Comparison of ENCODE assay signal across 33 cellular contexts in the genomic region with DNA sequence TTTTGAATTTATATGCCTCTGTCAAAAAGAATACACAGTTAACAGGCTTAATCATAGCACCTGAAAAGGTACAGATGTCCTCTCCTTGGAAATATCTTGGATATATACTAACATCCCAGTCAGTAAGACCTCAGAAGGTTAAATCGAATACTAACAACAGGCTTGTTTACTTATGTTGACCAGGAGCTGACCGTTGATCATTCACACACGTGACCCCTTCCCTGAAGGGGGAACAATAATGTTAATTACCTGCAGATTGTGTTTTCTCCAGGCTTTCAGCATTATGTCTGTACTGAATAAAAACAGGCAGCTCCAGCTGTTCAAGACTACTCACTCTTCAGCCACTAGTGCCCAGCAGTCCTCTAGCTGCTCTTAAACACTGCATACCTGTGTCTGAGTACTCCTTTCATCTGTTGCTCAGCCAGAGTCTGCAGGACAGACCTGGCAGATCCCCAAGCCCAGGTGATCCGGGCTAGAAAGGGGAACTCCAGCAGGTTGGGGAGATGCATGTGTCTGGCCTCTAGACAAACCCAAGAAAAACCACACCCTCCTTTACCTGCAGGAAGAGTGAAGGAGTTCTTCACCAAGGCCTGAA.
"Had no signal": no experiment of that assay in that cellular context is flagged by ENCODE, and none has a peak within 500 bp of the region (broad histone marks: within the 10 kb centered on the region; RNA-seq: fewer than 3 reads in every experiment).

No MANE protein-coding gene starts in this region.

- H3K4me2 ChIP-seq: PC-9 had no signal

- DNase-seq: activated CD4-positive, alpha-beta memory T cell treated with anti-CD3 and anti-CD28 coated beads, Interleukin-2, amount 10 ng/mL, durations not matched to agents 7 days and 5 days; activated CD4-positive, alpha-beta T cell treated with anti-CD3 and anti-CD28 coated beads for 1 hour; activated CD4-positive, alpha-beta T cell treated with anti-CD3 and anti-CD28 coated beads for 48 hours; activated CD4-positive, CD25-positive, alpha-beta regulatory T cell; activated CD8-positive, alpha-beta memory T cell treated with anti-CD3 and anti-CD28 coated beads for 24 hours; activated CD8-positive, alpha-beta memory T cell treated with anti-CD3 and anti-CD28 coated beads, Interleukin-2, amount 10 ng/mL, durations not matched to agents 7 days and 5 days; activated CD8-positive, alpha-beta memory T cell treated with anti-CD3 and anti-CD28 coated beads, Interleukin-2, amount 50 U/mL, for 48 hours; activated effector memory CD4-positive, alpha-beta T cell treated with anti-CD3 and anti-CD28 coated beads, Interleukin-2, amount 50 U/mL, for 16 hours; activated naive CD4-positive, alpha-beta T cell treated with Interleukin-2 at 50 U/mL for 16 hours; activated T-cell treated with anti-CD3 and anti-CD28 coated beads, Interleukin-2, amount 50 U/mL, for 72 hours; adrenal gland; body of pancreas; KG1; NCI-H1105; NCI-H1417 treated with DMSO at 0.1 percent for 48 hours; NCI-H1694; NCI-H1930; NCI-H2081 treated with DMSO at 0.1 percent for 48 hours; NCI-H2171; NCI-H2227 treated with DMSO at 0.1 percent for 48 hours; NCI-H446; NCI-H510A treated with DMSO at 0.1 percent for 48 hours; NCI-H526 treated with DMSO at 0.1 percent for 48 hours; PC-9; Right ventricle myocardium superior; SW 1271; T1000; WERI-Rb-1 had no signal

- H3K4me3 Mint-ChIP-seq: activated CD4-positive, alpha-beta memory T cell treated with anti-CD3 and anti-CD28 coated beads, Interleukin-2, amount 10 ng/mL, durations not matched to agents 7 days and 5 days; activated CD8-positive, alpha-beta memory T cell treated with anti-CD3 and anti-CD28 coated beads, Interleukin-2, amount 10 ng/mL, durations not matched to agents 7 days and 5 days; activated T-cell treated with anti-CD3 and anti-CD28 coated beads, Interleukin-2, amount 50 U/mL, for 72 hours; activated T-helper 17 cell treated with anti-CD3 and anti-CD28 coated beads, Interleukin-2, amount 50 U/mL, for 72 hours had no signal

- H3K4me1 Mint-ChIP-seq: activated T-helper 17 cell treated with anti-CD3 and anti-CD28 coated beads, Interleukin-2, amount 50 U/mL, for 72 hours had no signal

- FAIRE-seq: astrocyte, RCC 7860 had no signal

- H3K4me3 ChIP-seq: adrenal gland, body of pancreas, breast epithelium, PC-9 had no signal

- H3K9me3 Mint-ChIP-seq: activated CD4-positive, alpha-beta memory T cell treated with anti-CD3 and anti-CD28 coated beads, Interleukin-2, amount 10 ng/mL, durations not matched to agents 7 days and 5 days; activated T-cell treated with anti-CD3 and anti-CD28 coated beads, Interleukin-2, amount 50 U/mL, for 72 hours; activated T-helper 17 cell treated with anti-CD3 and anti-CD28 coated beads, Interleukin-2, amount 50 U/mL, for 72 hours had no signal

- H3K36me3 ChIP-seq: adrenal gland, breast epithelium, WERI-Rb-1 had no signal

- H3K27ac ChIP-seq: adrenal gland, body of pancreas, breast epithelium, PC-9, WERI-Rb-1 had no signal

- H3K9me3 ChIP-seq: adrenal gland, body of pancreas, breast epithelium had no signal

- H3K27ac Mint-ChIP-seq: activated CD4-positive, alpha-beta memory T cell treated with anti-CD3 and anti-CD28 coated beads, Interleukin-2, amount 10 ng/mL, durations not matched to agents 7 days and 5 days; activated CD8-positive, alpha-beta memory T cell treated with anti-CD3 and anti-CD28 coated beads, Interleukin-2, amount 10 ng/mL, durations not matched to agents 7 days and 5 days; activated naive CD4-positive, alpha-beta T cell treated with anti-CD3 and anti-CD28 coated beads, Interleukin-2, amount 50 U/mL, for 72 hours; activated T-cell treated with anti-CD3 and anti-CD28 coated beads, Interleukin-2, amount 50 U/mL, for 72 hours; activated T-helper 17 cell treated with anti-CD3 and anti-CD28 coated beads, Interleukin-2, amount 50 U/mL, for 72 hours had no signal

- H3K4me1 ChIP-seq: adrenal gland, body of pancreas, breast epithelium had no signal

- H2AFZ ChIP-seq: PC-9 had no signal

- ATAC-seq: activated CD8-positive, alpha-beta memory T cell treated with anti-CD3 and anti-CD28 coated beads, Interleukin-2, amount 10 ng/mL, durations not matched to agents 7 days and 5 days; activated naive CD4-positive, alpha-beta T cell treated with anti-CD3 and anti-CD28 coated beads, Interleukin-2, amount 50 U/mL, for 72 hours; activated T-cell treated with anti-CD3 and anti-CD28 coated beads, Interleukin-2, amount 50 U/mL, for 72 hours; activated T-helper 17 cell treated with anti-CD3 and anti-CD28 coated beads, Interleukin-2, amount 50 U/mL, for 72 hours; body of pancreas had no signal
